In the genomic region with DNA sequence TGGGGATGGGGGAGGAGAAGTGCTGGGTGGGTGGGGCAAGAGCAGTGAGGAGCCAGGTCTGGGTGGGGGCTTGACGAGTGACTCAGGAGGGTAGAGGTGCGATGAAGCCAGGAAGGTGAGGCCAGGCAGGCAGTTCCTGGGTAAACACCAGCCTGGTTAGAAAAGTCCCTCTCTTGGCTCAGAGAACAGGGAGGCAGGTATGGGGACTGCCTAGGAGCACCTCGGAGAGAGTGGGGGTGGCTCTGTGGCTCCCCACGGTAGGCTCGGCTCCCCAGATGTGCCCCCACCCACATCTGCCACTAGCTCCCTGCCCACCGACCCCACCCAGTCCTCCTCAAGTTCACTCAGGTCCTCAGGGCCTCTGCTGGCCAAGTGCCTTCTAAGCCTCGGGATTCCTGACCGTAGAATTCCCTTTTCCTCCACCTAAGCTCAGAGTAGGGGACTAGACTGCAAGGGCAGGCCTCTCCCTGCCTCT, we compare ENCODE assay signal across 9 cellular contexts. TPM values are rescaled to one million over a fixed set of nuclear protein-coding genes. Genes with fewer than 3 reads are reported as not detected.
DNase-seq lines count a peak whose midpoint lies in the region; ATAC-seq and TF ChIP-seq lines count a peak whose summit lies in the region.
"Had no signal": no experiment of that assay in that cellular context is flagged by ENCODE, and none has a peak within 500 bp of the region (broad histone marks: within the 10 kb centered on the region; RNA-seq: fewer than 3 reads in every experiment).

No MANE protein-coding gene starts in this region.

- H3K27me3 ChIP-seq in GM23338 (ENCODE audit: insufficient read depth) (no peaks in the 10 kb centered on the region), right atrium auricular region (no peaks in the 10 kb centered on the region), sigmoid colon (no peaks in the 10 kb centered on the region)

- TF ChIP-seq POLR2A in sigmoid colon (IDR thresholded peaks at IDR 0.05), result no peak

- no peaks in the 10 kb centered on the region for H3K9me2 ChIP-seq in GM23338 (ENCODE audit: insufficient read depth)

- H3K27ac Mint-ChIP-seq in GM23338, result 0 out of 2 replicates have a peak overlapping the region, but pooled peaks have one; percentile 7

- peak; percentile 53 for DNase-seq in GM23338 (ENCODE audit: low spot score)
- no peak for DNase-seq in right atrium auricular region (ENCODE audit: low spot score)
- peak; percentile 72 for DNase-seq in sigmoid colon
- no peak for DNase-seq in RPMI8226
- DNase-seq in SKM-1 treated with dmso at 0.1 percent for 144 hours (lab: John Stamatoyannopoulos, UW; ENCODE audit: unreplicated experiment), result no peak
- DNase-seq in GM13976 (ENCODE audit: low spot score), result no peak
- DNase-seq: NCI-H2029 treated with DMSO at 0.1 percent for 48 hours had no signal

- H3K9me3 ChIP-seq in right atrium auricular region, result no peaks in the 10 kb centered on the region
- no peaks in the 10 kb centered on the region for H3K9me3 ChIP-seq in sigmoid colon

- H3K4me3 ChIP-seq in GM23338 (peak overlapping the region; percentile 79), right atrium auricular region (peak overlapping the region; percentile 85 to 90), sigmoid colon (peak overlapping the region; percentile 67 to 95 (median 84))

- peak; percentile 7 for ATAC-seq in GM23338
- no peak for ATAC-seq in GM21526 (IDR thresholded peaks at IDR 0.05; ENCODE audit: low FRiP score, unreplicated experiment)

- H3K27ac ChIP-seq in GM23338 (ENCODE audit: low read depth) (peak overlapping the region; percentile 39; the same call in 1 of the 2 replicates), VCaP (peak overlapping the region; percentile 85), right atrium auricular region (peak overlapping the region; percentile 91 to 94), sigmoid colon (peak overlapping the region; percentile 90 to 99 (median 98))

- no peaks in the 10 kb centered on the region for H3K36me3 Mint-ChIP-seq in GM23338 (ENCODE audit: low read depth)

- peaks cover 52% of the 10 kb centered on the region for H3K4me1 Mint-ChIP-seq in GM23338

- in situ Hi-C loops in GM13976 (cut with MboI; ENCODE audit: low sequenced_read_pairs, unreplicated experiment), result no loop called here

- no peak for TF ChIP-seq EP300 in sigmoid colon (IDR thresholded peaks at IDR 0.05)

- peak overlapping the region; percentile 79 for H3K4me3 Mint-ChIP-seq in GM23338

- WGBS in sigmoid colon, 2 donors, result 6 to 33% methylated on average over 8 of the region's 8 CpGs

- H3K4me1 ChIP-seq in GM23338 (ENCODE audit: insufficient read depth), result peaks cover 25% of the 10 kb centered on the region
- peaks cover 0 to 85% of the 10 kb centered on the region in 2 donors for H3K4me1 ChIP-seq in right atrium auricular region
- H3K4me1 ChIP-seq in sigmoid colon, result peaks cover 0 to 88% (median 84%) of the 10 kb centered on the region in 4 donors

- H3K4me2 ChIP-seq in GM23338, result peak overlapping the region; percentile 91

- intact Hi-C loops in sigmoid colon (cut with DNase I), result loop anchor here (10.0 kb wide), 1 partner anchor 601 kb away; no protein-coding TSS in a partner anchor

- H2AFZ ChIP-seq in GM23338, result no peak overlapping the region

- no peaks in the 10 kb centered on the region for H3K9me3 Mint-ChIP-seq in GM23338

- H4K20me1 ChIP-seq in GM23338 (replicated peaks; ENCODE audit: insufficient read depth), result peaks cover 4% of the 10 kb centered on the region

- peaks cover 19% of the 10 kb centered on the region for H3K27me3 Mint-ChIP-seq in GM23338 (ENCODE audit: insufficient read depth, low read depth, poor library complexity)

- peaks cover 47% of the 10 kb centered on the region for H3K79me2 ChIP-seq in GM23338 (replicated peaks; ENCODE audit: insufficient read depth)

- TF ChIP-seq CTCF in GM23338 (conservative IDR thresholded peaks at IDR 0.05; ENCODE audit: low read depth in 2 of 2), result no peak
- TF ChIP-seq CTCF in VCaP (conservative IDR thresholded peaks at IDR 0.05), result no peak
- no peak for TF ChIP-seq CTCF in right atrium auricular region (IDR thresholded peaks at IDR 0.05)
- TF ChIP-seq CTCF in sigmoid colon (IDR thresholded peaks at IDR 0.05), result no peak
- no peak for TF ChIP-seq CTCF in GM13976 (IDR thresholded peaks at IDR 0.05; ENCODE audit: borderline replicate concordance, control extremely low read depth, extremely low read depth, insufficient read depth, missing control alignments)

- H3K36me3 ChIP-seq in GM23338 (ENCODE audit: insufficient read depth), result no peaks in the 10 kb centered on the region
- no peaks in the 10 kb centered on the region for H3K36me3 ChIP-seq in right atrium auricular region
- H3K36me3 ChIP-seq in sigmoid colon, result no peaks in the 10 kb centered on the region

- peaks cover 5% of the 10 kb centered on the region; the same call in 1 of the 2 replicates for H3F3A ChIP-seq in GM23338 (replicated peaks; ENCODE audit: low read depth)

TF ChIP-seq in GM23338, 12 proteins besides CTCF, POLR2A, EP300 and RAD21 (continues in another document):
- TF ChIP-seq JUNB (IDR thresholded peaks at IDR 0.05; ENCODE audit: unreplicated experiment) (no peak), CREB1 (CRISPR knock-in tag; IDR thresholded peaks at IDR 0.05; ENCODE audit: low read depth) (no peak), POLR2AphosphoS5 (IDR thresholded peaks at IDR 0.05; ENCODE audit: low read depth) (no peak), EZH2 (IDR thresholded peaks at IDR 0.05; ENCODE audit: low read depth, unreplicated experiment) (no peak)
- TF ChIP-seq, protein P1, sequence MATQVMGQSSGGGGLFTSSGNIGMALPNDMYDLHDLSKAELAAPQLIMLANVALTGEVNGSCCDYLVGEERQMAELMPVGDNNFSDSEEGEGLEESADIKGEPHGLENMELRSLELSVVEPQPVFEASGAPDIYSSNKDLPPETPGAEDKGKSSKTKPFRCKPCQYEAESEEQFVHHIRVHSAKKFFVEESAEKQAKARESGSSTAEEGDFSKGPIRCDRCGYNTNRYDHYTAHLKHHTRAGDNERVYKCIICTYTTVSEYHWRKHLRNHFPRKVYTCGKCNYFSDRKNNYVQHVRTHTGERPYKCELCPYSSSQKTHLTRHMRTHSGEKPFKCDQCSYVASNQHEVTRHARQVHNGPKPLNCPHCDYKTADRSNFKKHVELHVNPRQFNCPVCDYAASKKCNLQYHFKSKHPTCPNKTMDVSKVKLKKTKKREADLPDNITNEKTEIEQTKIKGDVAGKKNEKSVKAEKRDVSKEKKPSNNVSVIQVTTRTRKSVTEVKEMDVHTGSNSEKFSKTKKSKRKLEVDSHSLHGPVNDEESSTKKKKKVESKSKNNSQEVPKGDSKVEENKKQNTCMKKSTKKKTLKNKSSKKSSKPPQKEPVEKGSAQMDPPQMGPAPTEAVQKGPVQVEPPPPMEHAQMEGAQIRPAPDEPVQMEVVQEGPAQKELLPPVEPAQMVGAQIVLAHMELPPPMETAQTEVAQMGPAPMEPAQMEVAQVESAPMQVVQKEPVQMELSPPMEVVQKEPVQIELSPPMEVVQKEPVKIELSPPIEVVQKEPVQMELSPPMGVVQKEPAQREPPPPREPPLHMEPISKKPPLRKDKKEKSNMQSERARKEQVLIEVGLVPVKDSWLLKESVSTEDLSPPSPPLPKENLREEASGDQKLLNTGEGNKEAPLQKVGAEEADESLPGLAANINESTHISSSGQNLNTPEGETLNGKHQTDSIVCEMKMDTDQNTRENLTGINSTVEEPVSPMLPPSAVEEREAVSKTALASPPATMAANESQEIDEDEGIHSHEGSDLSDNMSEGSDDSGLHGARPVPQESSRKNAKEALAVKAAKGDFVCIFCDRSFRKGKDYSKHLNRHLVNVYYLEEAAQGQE (IDR thresholded peaks at IDR 0.05; ENCODE audit: unreplicated experiment), result no peak

RNA-seq across cellular contexts. Expression of a gene that starts 1.2 kb away (rescaled TPM):
- total RNA-seq in GM23338 (2014; rRNA removed; shearing (Covaris generic)), result 47.8 and 70.8 TPM in 2 replicates
- polyA plus RNA-seq in GM23338 (2016; fragmentation: Nextera tagmentation; extraction: Ambion mirVana), result 13.3 and 14.9 TPM in 2 replicates
- 100 to 1,000 TPM; 424 to 557 TPM for total RNA-seq in right atrium auricular region
- total RNA-seq in sigmoid colon, result 100 to 1,000 TPM in 3 of 4 donors, 10 to 100 TPM in 1; 66.3 to 761 (median 213) TPM
- polyA plus RNA-seq in sigmoid colon, result 100 to 1,000 TPM in 1 of 3 donors, 10 to 100 TPM in 1, 1 to 10 TPM in 1; 6.0 to 104 (median 10.4) TPM

RNA-seq across cellular contexts. Expression of a gene that starts 40.9 kb away (rescaled TPM):
- not detected in 2 replicates for total RNA-seq in GM23338 (2014; rRNA removed; shearing (Covaris generic))
- polyA plus RNA-seq in GM23338 (2016; fragmentation: Nextera tagmentation; extraction: Ambion mirVana) (not detected in 2 replicates), sigmoid colon (1 to 10 TPM in 2 of 3 donors, under 1 TPM in 1; 0.20 to 6.9 (median 6.0) TPM)
- total RNA-seq in right atrium auricular region (not detected), sigmoid colon (not detected)

Comparison
In these comparisons a context has a peak if more than half of its experiments do, and no peak if none do; other contexts are left out.
1. DNase-seq: peak in GM23338 (single experiment) and sigmoid colon (single experiment); none in right atrium auricular region (single experiment), RPMI8226 (single experiment), SKM-1 treated with dmso at 0.1 percent for 144 hours (single experiment) and GM13976 (single experiment).
2. H3K27ac ChIP-seq: peak in every context shown above with its lines; median percentile 98 in sigmoid colon; 92 in right atrium auricular region; 85 in VCaP; 39 in GM23338.
3. Peak in every context shown above with its lines, with median percentiles within 50 percentile points of each other: H3K4me3 ChIP-seq.